24 cellular contexts compared by ENCODE assay signal in genomic region chr15:68290715-68291114, GRCh38. TPM values are rescaled to one million over a fixed set of nuclear protein-coding genes. Genes with fewer than 3 reads are reported as not detected.
DNase-seq lines count a peak whose midpoint lies in the region; ATAC-seq, FAIRE-seq and TF ChIP-seq lines count a peak whose summit lies in the region.
"Had no signal": no experiment of that assay in that cellular context is flagged by ENCODE, and none has a peak within 500 bp of the region (broad histone marks: within the 10 kb centered on the region; RNA-seq: fewer than 3 reads in every experiment).

No MANE protein-coding gene starts in this region.

- ATAC-seq in HepG2 (no peak), right lobe of liver (no peak), left ventricle myocardium superior (peak; percentile 44)
- ATAC-seq: CD8-positive, alpha-beta T cell; HCT116 had no signal

- CTCF ChIA-PET in HepG2 (lab: Yijun Ruan, JAX; ENCODE audit: low intra/inter-chr PET ratio, low total read pairs): no interaction called here

- TSS peak; percentile 7 for BruUV-seq in HepG2 (replicated peaks; lab: Mats Ljungman, UMichigan)

- H3K4me1 ChIP-seq in HepG2 (ENCODE audit: insufficient read depth, low read length) (peaks cover 12% of the 10 kb centered on the region), right lobe of liver (peaks cover 0 to 30% (median 2%) of the 10 kb centered on the region in 4 donors), ovary (ENCODE audit: insufficient read depth) (peaks cover 5% of the 10 kb centered on the region)

- FAIRE-seq in HepG2 (lab: Jason Lieb, UNC): no peak
- FAIRE-seq: GM12892 had no signal

- TF ChIP-seq RAD21 in HepG2 (CRISPR knock-in tag; IDR thresholded peaks at IDR 0.05): no peak

- no peak overlapping the region for H3K4me3 ChIP-seq in HepG2 (replicated peaks in 1 of 3; ENCODE audit: insufficient read depth in 1 of 3, low read depth in 2 of 3, low read length in 3 of 3)
- H3K4me3 ChIP-seq in right lobe of liver: no peak overlapping the region
- no peak overlapping the region for H3K4me3 ChIP-seq in ovary
- H3K4me3 ChIP-seq: MG63 had no signal

- in situ Hi-C loops in HepG2 (cut with HindIII; ENCODE audit: extremely low pct_ligation_motif_present, low pct_unique_long_range_greater_than_20kb): no loop called here

- H3K27ac ChIP-seq in HepG2 (ENCODE audit: extremely low read length, insufficient read depth, low read length): no peak overlapping the region
- H3K27ac ChIP-seq in right lobe of liver: no peak overlapping the region
- H3K27ac ChIP-seq in ovary: no peak overlapping the region
- H3K27ac ChIP-seq: 22Rv1, C4-2B had no signal

- intact Hi-C loops in activated CD4-positive, alpha-beta T cell treated with anti-CD3 and anti-CD28 coated beads, Interleukin-2, amount 10 ng/mL, durations not matched to agents 24 days and 14 days (cut with micrococcal nuclease): no loop called here
- intact Hi-C loops in HepG2 (cut with micrococcal nuclease; ENCODE audit: unreplicated experiment) (no loop called here), right lobe of liver (cut with DNase I) (no loop called here), left ventricle myocardium superior (cut with micrococcal nuclease) (no loop called here), ovary (cut with DNase I) (no loop called here)

- no peaks in the 10 kb centered on the region for H3K9me3 ChIP-seq in HepG2 (ENCODE audit: low read length)
- no peaks in the 10 kb centered on the region for H3K9me3 ChIP-seq in right lobe of liver
- no peaks in the 10 kb centered on the region for H3K9me3 ChIP-seq in ovary
- H3K9me3 ChIP-seq: MG63 had no signal

- POLR2A ChIA-PET in HepG2 (lab: Yijun Ruan, JAX): no interaction called here

- H3K27ac Mint-ChIP-seq in activated CD4-positive, alpha-beta T cell treated with anti-CD3 and anti-CD28 coated beads, Interleukin-2, amount 10 ng/mL, durations not matched to agents 24 days and 14 days: no peak overlapping the region
- H3K27ac Mint-ChIP-seq in type B pancreatic cell: no peak overlapping the region
- H3K27ac Mint-ChIP-seq: B cell; CD8-positive, alpha-beta T cell had no signal

- H3K36me3 ChIP-seq in HepG2 (replicated peaks in 1 of 2; ENCODE audit: control insufficient read depth in 1 of 2, insufficient read depth in 2 of 2, low read length in 2 of 2): peaks cover 9 to 38% of the 10 kb centered on the region in 2 experiments
- peaks cover 0 to 19% (median 11%) of the 10 kb centered on the region in 4 donors for H3K36me3 ChIP-seq in right lobe of liver
- H3K36me3 ChIP-seq in ovary: no peaks in the 10 kb centered on the region

- no peak overlapping the region for H3K4me3 Mint-ChIP-seq in activated CD4-positive, alpha-beta T cell treated with anti-CD3 and anti-CD28 coated beads, Interleukin-2, amount 10 ng/mL, durations not matched to agents 24 days and 14 days
- no peak overlapping the region for H3K4me3 Mint-ChIP-seq in type B pancreatic cell
- H3K4me3 Mint-ChIP-seq: B cell; CD8-positive, alpha-beta T cell had no signal

- H3K9ac ChIP-seq in HepG2 (ENCODE audit: insufficient read depth, low read depth, low read length): no peak overlapping the region

- H3K79me2 ChIP-seq in HepG2 (ENCODE audit: insufficient read depth, low read length): peaks cover 63% of the 10 kb centered on the region

- H3K27me3 ChIP-seq in HepG2 (ENCODE audit: control insufficient read depth in 1 of 2, insufficient read depth in 2 of 2, low read length in 2 of 2) (no peaks in the 10 kb centered on the region), right lobe of liver (no peaks in the 10 kb centered on the region), ovary (no peaks in the 10 kb centered on the region)
- H3K27me3 ChIP-seq: MG63 had no signal

- TF ChIP-seq POLR2A in HepG2 (IDR thresholded peaks at IDR 0.05; ENCODE audit: insufficient read depth in 1 of 2, low read depth in 2 of 2, low read length in 2 of 2) (no peak), right lobe of liver (IDR thresholded peaks at IDR 0.05) (no peak), ovary (IDR thresholded peaks at IDR 0.05) (no peak)

- no peak overlapping the region for H2AFZ ChIP-seq in HepG2 (ENCODE audit: low read length)

- 97% methylated on average over 8 of the region's 8 CpGs for WGBS in HepG2 (ENCODE audit: low lambda C conversion rate)
- WGBS in right lobe of liver (ENCODE audit: insufficient coverage, low coverage, low lambda C conversion rate, missing lambda C conversion rate): 96% methylated on average over 8 of the region's 8 CpGs
- 85 to 90% (median 90%) methylated on average over 8 of the region's 8 CpGs for WGBS in ovary, 3 donors

- H3K27me3 Mint-ChIP-seq in activated CD4-positive, alpha-beta T cell treated with anti-CD3 and anti-CD28 coated beads, Interleukin-2, amount 10 ng/mL, durations not matched to agents 24 days and 14 days: no peaks in the 10 kb centered on the region
- no peaks in the 10 kb centered on the region for H3K27me3 Mint-ChIP-seq in type B pancreatic cell
- H3K27me3 Mint-ChIP-seq: B cell had no signal

- TF ChIP-seq EP300 in HepG2 (IDR thresholded peaks at IDR 0.05; ENCODE audit: low read depth in 2 of 2, low read length in 2 of 2) (no peak), HepG2 (CRISPR knock-in tag; IDR thresholded peaks at IDR 0.05; ENCODE audit: borderline replicate concordance) (no peak), ovary (IDR thresholded peaks at IDR 0.05) (no peak)

- H4K20me1 ChIP-seq in HepG2 (ENCODE audit: insufficient read depth, low read length): peaks cover 12% of the 10 kb centered on the region

- TF ChIP-seq CTCF in HepG2 (CRISPR knock-in tag; IDR thresholded peaks at IDR 0.05) (no peak), right lobe of liver (IDR thresholded peaks at IDR 0.05) (no peak), type B pancreatic cell (conservative IDR thresholded peaks at IDR 0.05) (no peak), ovary (IDR thresholded peaks at IDR 0.05) (no peak)

- peaks cover 33% of the 10 kb centered on the region for H3K4me1 Mint-ChIP-seq in activated CD4-positive, alpha-beta T cell treated with anti-CD3 and anti-CD28 coated beads, Interleukin-2, amount 10 ng/mL, durations not matched to agents 24 days and 14 days
- H3K4me1 Mint-ChIP-seq in type B pancreatic cell (ENCODE audit: unreplicated experiment): peaks cover 23% of the 10 kb centered on the region

- H3K36me3 Mint-ChIP-seq in activated CD4-positive, alpha-beta T cell treated with anti-CD3 and anti-CD28 coated beads, Interleukin-2, amount 10 ng/mL, durations not matched to agents 24 days and 14 days (ENCODE audit: low read depth): peaks cover 36% of the 10 kb centered on the region
- H3K36me3 Mint-ChIP-seq in type B pancreatic cell: peaks cover 49% of the 10 kb centered on the region

- peak; percentile 41 for DNase-seq in activated CD4-positive, alpha-beta T cell treated with anti-CD3 and anti-CD28 coated beads, Interleukin-2, amount 10 ng/mL, durations not matched to agents 24 days and 14 days
- DNase-seq in activated CD4-positive, alpha-beta T cell treated with anti-CD3 and anti-CD28 coated beads for 4 hours: no peak
- no peak for DNase-seq in HepG2 (ENCODE audit: low spot score)
- no peak for DNase-seq in right lobe of liver
- no peak for DNase-seq in left ventricle myocardium superior
- DNase-seq in type B pancreatic cell (ENCODE audit: extremely low spot score, unreplicated experiment): peak; percentile 11
- DNase-seq in ovary: no peak
- no peak for DNase-seq in EL
- DNase-seq: CD8-positive, alpha-beta T cell; DMS 273 treated with DMSO at 0.1 percent for 48 hours; DMS79; GF-D8; KBM-7; MG63; NCI-H2029; NCI-H446; NCI-H524 treated with DMSO at 0.1 percent for 48 hours; RPMI8226; SHP77 treated with DMSO at 0.1 percent for 48 hours had no signal

- no peaks in the 10 kb centered on the region for H3K9me3 Mint-ChIP-seq in activated CD4-positive, alpha-beta T cell treated with anti-CD3 and anti-CD28 coated beads, Interleukin-2, amount 10 ng/mL, durations not matched to agents 24 days and 14 days
- no peaks in the 10 kb centered on the region for H3K9me3 Mint-ChIP-seq in type B pancreatic cell
- H3K9me3 Mint-ChIP-seq: CD8-positive, alpha-beta T cell had no signal

- no peak overlapping the region for H3K4me2 ChIP-seq in HepG2 (ENCODE audit: low read depth, low read length)

TF ChIP-seq in HepG2, 621 proteins besides CTCF, POLR2A, EP300 and RAD21 (continues in another document):
- TF ChIP-seq RBM22 (optimal IDR thresholded peaks at IDR 0.05; ENCODE audit: low read length): peak; percentile 20
- TF ChIP-seq ZIK1 (CRISPR knock-in tag; IDR thresholded peaks at IDR 0.05; ENCODE audit: borderline replicate concordance, low read depth): no peak

RNA-seq across cellular contexts. Expression of gene FEM1B, which starts 13.2 kb away (rescaled TPM):
- 46.2 and 51.6 TPM in 2 replicates for total RNA-seq in activated CD4-positive, alpha-beta T cell treated with anti-CD3 and anti-CD28 coated beads, Interleukin-2, amount 10 ng/mL, durations not matched to agents 24 days and 14 days
- total RNA-seq in HepG2 (2016; rRNA removed; fragmentation: Illumina TruSeq; extraction: Trizol) (38.1 and 41.2 TPM in 2 replicates), right lobe of liver (10 to 100 TPM; 17.7 to 28.3 (median 23.1) TPM), left ventricle myocardium superior (45.1 TPM), type B pancreatic cell (ENCODE audit: low replicate concordance) (54.2 and 63.1 TPM in 2 replicates), ovary (10 to 100 TPM; 30.3 to 83.2 (median 55.9) TPM)
- total RNA-seq in HepG2 (2016; cell fraction: cytosol; rRNA removed; fragmentation: Illumina TruSeq; extraction: Trizol; ENCODE audit: low read depth): 1.8 and 3.1 TPM in 2 replicates
- total RNA-seq in HepG2 (2016; cell fraction: insoluble cytoplasmic fraction; rRNA removed; fragmentation: Illumina TruSeq; extraction: Trizol): 30.7 and 45.0 TPM in 2 replicates
- total RNA-seq in HepG2 (2016; cell fraction: membrane; rRNA removed; fragmentation: Illumina TruSeq; extraction: Trizol): 14.6 and 17.1 TPM in 2 replicates
- total RNA-seq in HepG2 (2016; cell fraction: nucleus; rRNA removed; fragmentation: Illumina TruSeq; extraction: Trizol): 28.2 and 28.4 TPM in 2 replicates
- polyA plus RNA-seq in HepG2 (2011; rRNA removed) (40.0 and 40.3 TPM in 2 replicates), ovary (10 to 100 TPM; 15.8 to 32.9 TPM)
- polyA plus RNA-seq in HepG2 (2011; cell fraction: cytosol; rRNA removed): 19.1 and 23.6 TPM in 2 replicates
- polyA plus RNA-seq in HepG2 (2011; cell fraction: nucleus; rRNA removed): 21.4 and 22.7 TPM in 2 replicates
- 16.6 and 17.3 TPM in 2 replicates for polyA plus RNA-seq in HepG2 (2012)
- 0.72 and 0.80 TPM in 2 replicates for polyA plus RNA-seq in HepG2 (2016; cell fraction: cytosol; fragmentation: Illumina TruSeq; extraction: Trizol; ENCODE audit: low read depth)
- 19.0 and 20.2 TPM in 2 replicates for polyA plus RNA-seq in HepG2 (2016; cell fraction: insoluble cytoplasmic fraction; fragmentation: Illumina TruSeq; extraction: Trizol; ENCODE audit: low read depth)
- polyA plus RNA-seq in HepG2 (2016; cell fraction: membrane; fragmentation: Illumina TruSeq; extraction: Trizol; ENCODE audit: low read depth): 4.2 and 4.6 TPM in 2 replicates
- polyA plus RNA-seq in HepG2 (2016; cell fraction: nucleus; fragmentation: Illumina TruSeq; extraction: Trizol; ENCODE audit: insufficient read depth, low read depth): 19.1 and 25.5 TPM in 2 replicates
- polyA minus RNA-seq in HepG2 (2011; rRNA and poly(A)+ RNA removed; ENCODE audit: low replicate concordance): 110 and 233 TPM in 2 replicates
- polyA minus RNA-seq in HepG2 (2011; cell fraction: cytosol; rRNA and poly(A)+ RNA removed): 70.9 and 90.9 TPM in 2 replicates
- polyA minus RNA-seq in HepG2 (2011; cell fraction: nucleus; rRNA and poly(A)+ RNA removed): 58.1 and 77.1 TPM in 2 replicates

Comparison
In these comparisons a context has a peak if more than half of its experiments do, and no peak if none do; other contexts are left out.
1. DNase-seq: peak in activated CD4-positive, alpha-beta T cell treated with anti-CD3 and anti-CD28 coated beads, Interleukin-2, amount 10 ng/mL, durations not matched to agents 24 days and 14 days (single experiment) and type B pancreatic cell (single experiment); none in activated CD4-positive, alpha-beta T cell treated with anti-CD3 and anti-CD28 coated beads for 4 hours (0 of 2), HepG2 (single experiment), right lobe of liver (0 of 3), left ventricle myocardium superior (single experiment), ovary (0 of 5) and EL (single experiment).